ENCODE assay signal across 20 cellular contexts in the genomic region with DNA sequence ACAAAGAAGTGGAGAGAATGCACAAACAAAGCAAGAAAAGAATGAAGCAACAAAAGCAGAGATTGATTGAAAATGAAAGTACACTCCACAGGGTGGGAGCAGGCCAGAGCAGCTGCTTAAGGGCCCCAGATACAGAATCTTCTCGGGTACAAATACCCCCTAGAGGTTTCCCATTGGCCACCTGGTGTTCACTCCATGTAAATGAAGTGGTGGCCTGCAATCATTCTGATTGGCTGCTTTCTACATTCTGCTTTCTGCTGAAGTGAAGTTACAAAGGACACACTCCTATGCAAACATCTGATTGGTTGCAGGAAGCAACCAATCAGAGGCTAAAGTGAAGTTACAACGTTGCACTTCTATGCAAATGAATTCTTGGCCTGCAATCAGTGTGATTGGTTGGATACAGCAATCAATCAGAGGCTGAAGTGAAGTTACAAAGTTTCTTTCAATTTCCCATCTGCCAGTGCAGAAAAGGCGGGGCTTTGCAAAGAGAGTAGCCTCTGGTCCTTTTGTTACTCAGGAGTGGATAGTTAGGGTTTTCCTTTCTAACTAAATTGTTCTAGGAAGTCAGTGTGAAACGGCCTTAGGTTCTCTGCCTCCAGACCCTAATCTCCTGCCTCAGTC. TPM values are rescaled to one million over a fixed set of nuclear protein-coding genes. Genes with fewer than 3 reads are reported as not detected.
DNase-seq lines count a peak whose midpoint lies in the region; ATAC-seq and TF ChIP-seq lines count a peak whose summit lies in the region.
"Had no signal": no experiment of that assay in that cellular context is flagged by ENCODE, and none has a peak within 500 bp of the region (broad histone marks: within the 10 kb centered on the region; RNA-seq: fewer than 3 reads in every experiment).

No MANE protein-coding gene starts in this region.

- H3K9me3 Mint-ChIP-seq in endodermal cell (peaks cover 1% of the 10 kb centered on the region), T-cell (no peaks in the 10 kb centered on the region)
- H3K9me3 Mint-ChIP-seq: CD8-positive, alpha-beta memory T cell; HFFc6 had no signal

- no peaks in the 10 kb centered on the region for H3K36me3 ChIP-seq in endodermal cell (ENCODE audit: control insufficient read depth, insufficient read depth, low read length)
- H3K36me3 ChIP-seq: BLaER1 treated with 17β-estradiol and CSF1 and Interleukin-3, amounts not matched to agents 10 nM and 100 nM; MG63 had no signal

- no peaks in the 10 kb centered on the region for H3K27me3 ChIP-seq in endodermal cell (ENCODE audit: control insufficient read depth, insufficient read depth, low read length, poor library complexity, severe bottlenecking)
- H3K27me3 ChIP-seq: MG63 had no signal

- 17 to 74% methylated on average over 1 to 4 of the region's 4 CpGs for WGBS in endodermal cell (ENCODE audit: insufficient coverage in 1 of 2, insufficient read length in 1 of 2), 2 experiments

- H3K27me3 Mint-ChIP-seq in endodermal cell (ENCODE audit: insufficient read depth) (no peaks in the 10 kb centered on the region), T-cell (peaks cover 0 to 14% of the 10 kb centered on the region in 2 donors)

- ATAC-seq in GM21423 (IDR thresholded peaks at IDR 0.05; ENCODE audit: unreplicated experiment) (no peak), T-cell (replicated peaks in 1 of 4) (no peak)
- ATAC-seq: HepG2, Panc1, Right ventricle myocardium inferior had no signal

- peak; percentile 46 for DNase-seq in Caki2 (ENCODE audit: low read depth)
- peak; percentile 13 for DNase-seq in HT1080 (ENCODE audit: low read depth)
- DNase-seq in SK-MEL-5 (ENCODE audit: low read depth, low spot score) = peak; percentile 21
- no peak for DNase-seq in endodermal cell
- no peak for DNase-seq in NCI-H82 (lab: John Stamatoyannopoulos, UW)
- DNase-seq in T-cell = no peak
- no peak for DNase-seq in DMS153 treated with DMSO at 0.1 percent for 48 hours (lab: John Stamatoyannopoulos, UW; ENCODE audit: unreplicated experiment)
- DNase-seq: CD8-positive, alpha-beta memory T cell; HFFc6; MG63; NCI-H1105; NCI-H187; NCI-H526 treated with DMSO at 0.1 percent for 48 hours had no signal

- H3K27ac Mint-ChIP-seq in endodermal cell = no peak overlapping the region
- H3K27ac Mint-ChIP-seq in T-cell = no peak overlapping the region
- H3K27ac Mint-ChIP-seq: CD8-positive, alpha-beta memory T cell; HFFc6 had no signal

- CTCF ChIA-PET in T-cell (lab: Charles Lee) = no interaction called here

- H3K36me3 Mint-ChIP-seq in endodermal cell (ENCODE audit: low read depth) (no peaks in the 10 kb centered on the region), T-cell (no peaks in the 10 kb centered on the region)
- H3K36me3 Mint-ChIP-seq: CD8-positive, alpha-beta memory T cell had no signal

- peaks cover 4% of the 10 kb centered on the region for H3K9me3 ChIP-seq in endodermal cell (ENCODE audit: control insufficient read depth, low read length)
- H3K9me3 ChIP-seq: MG63 had no signal

- H3K4me1 Mint-ChIP-seq in endodermal cell = peaks cover 46% of the 10 kb centered on the region
- no peaks in the 10 kb centered on the region for H3K4me1 Mint-ChIP-seq in T-cell
- H3K4me1 Mint-ChIP-seq: CD8-positive, alpha-beta memory T cell had no signal

- H3K4me3 Mint-ChIP-seq in endodermal cell = no peak overlapping the region
- no peak overlapping the region for H3K4me3 Mint-ChIP-seq in T-cell
- H3K4me3 Mint-ChIP-seq: CD8-positive, alpha-beta memory T cell; HFFc6 had no signal

- H3K4me1 ChIP-seq in endodermal cell (ENCODE audit: control insufficient read depth, insufficient read depth, low read length) = peaks cover 7% of the 10 kb centered on the region
- H3K4me1 ChIP-seq: BLaER1 treated with 17β-estradiol and CSF1 and Interleukin-3, amounts not matched to agents 10 nM and 100 nM had no signal

- no peak overlapping the region for H3K4me3 ChIP-seq in endodermal cell (ENCODE audit: low read length)
- H3K4me3 ChIP-seq: BLaER1 treated with 17β-estradiol and CSF1 and Interleukin-3, amounts not matched to agents 10 nM and 100 nM; MG63; SK-N-MC had no signal

- POLR2A ChIA-PET in T-cell (lab: Charles Lee) = no interaction called here

- in situ Hi-C loops in Caki2 (cut with HindIII; ENCODE audit: low pct_unique_long_range_greater_than_20kb, low sequenced_read_pairs) (no loop called here), SK-MEL-5 (cut with HindIII; ENCODE audit: low pct_unique_long_range_greater_than_20kb, low sequenced_read_pairs) (no loop called here)

- no peak overlapping the region for H3K27ac ChIP-seq in endodermal cell (ENCODE audit: low read depth, low read length)
- H3K27ac ChIP-seq: BLaER1 treated with 17β-estradiol and CSF1 and Interleukin-3, amounts not matched to agents 10 nM and 100 nM; SK-N-MC had no signal

- peak; percentile 53 for TF ChIP-seq CTCF in endodermal cell (conservative IDR thresholded peaks at IDR 0.05)

- H3K9ac ChIP-seq in endodermal cell (ENCODE audit: extremely low read depth, low read length, poor library complexity, severe bottlenecking) = no peak overlapping the region
- H3K9ac ChIP-seq: BLaER1 treated with 17β-estradiol and CSF1 and Interleukin-3, amounts not matched to agents 10 nM and 100 nM had no signal

RNA-seq across cellular contexts. Expression of gene GPC4, which starts 19.0 kb away (rescaled TPM):
- 1.0 and 1.5 TPM in 2 replicates for total RNA-seq in Caki2 (2014; rRNA removed; shearing (Covaris generic); ENCODE audit: low replicate concordance)
- total RNA-seq in HT1080 (2014; rRNA removed; shearing (Covaris generic)) = 0.29 and 0.30 TPM in 2 replicates
- 1.6 and 1.9 TPM in 2 replicates for polyA plus RNA-seq in HT1080 (2015; cell fraction: cytosol; rRNA removed)
- 5.5 and 6.4 TPM in 2 replicates for polyA plus RNA-seq in HT1080 (2015; cell fraction: nucleus; rRNA removed)
- total RNA-seq in SK-MEL-5 (2014; rRNA removed; shearing (Covaris generic)) = 3.2 and 3.6 TPM in 2 replicates
- polyA plus RNA-seq in SK-MEL-5 (2015; cell fraction: cytosol; rRNA removed) = 21.5 and 27.3 TPM in 2 replicates
- polyA plus RNA-seq in SK-MEL-5 (2015; cell fraction: nucleus; rRNA removed) = 2.5 and 3.3 TPM in 2 replicates
- total RNA-seq in endodermal cell = 100 to 1,000 TPM; 281 to 829 TPM
- 119 TPM for polyA plus RNA-seq in endodermal cell (2013, experiment 1 of 2)
- polyA plus RNA-seq in endodermal cell (2013, experiment 2 of 2) = 101 TPM
- total RNA-seq in T-cell = under 1 TPM in 3 of 5 donors, not detected in 2; 0.13 to 0.44 (median 0.32) TPM
- total RNA-seq: CD8-positive, alpha-beta memory T cell; HFFc6; T-helper 1 cell treated with Interleukin-12 subunit alpha and Interleukin-12 subunit beta and Interleukin-4 antibody, amounts not matched to agents 30 ng/mL and 1 ng/mL, for 36 hours had no signal
- polyA plus RNA-seq: CD8-positive, alpha-beta memory T cell had no signal

Comparison
In these comparisons a context has a peak if more than half of its experiments do, and no peak if none do; other contexts are left out.
1. DNase-seq: peak in Caki2 (single experiment), HT1080 (single experiment) and SK-MEL-5 (single experiment); none in endodermal cell (single experiment), NCI-H82 (single experiment), T-cell (0 of 34) and DMS153 treated with DMSO at 0.1 percent for 48 hours (single experiment).
2. RNA of gene GPC4, which starts 19.0 kb away (total RNA-seq): 281 to 829 TPM in endodermal cell; 3.2 to 3.6 TPM in SK-MEL-5, 1.0 to 1.5 TPM in Caki2, 0.29 to 0.30 TPM in HT1080 and 0.13 to 0.44 TPM in T-cell; every median in the first group is over 10 times any median in the second.